24 cellular contexts compared by ENCODE assay signal in the genomic region with DNA sequence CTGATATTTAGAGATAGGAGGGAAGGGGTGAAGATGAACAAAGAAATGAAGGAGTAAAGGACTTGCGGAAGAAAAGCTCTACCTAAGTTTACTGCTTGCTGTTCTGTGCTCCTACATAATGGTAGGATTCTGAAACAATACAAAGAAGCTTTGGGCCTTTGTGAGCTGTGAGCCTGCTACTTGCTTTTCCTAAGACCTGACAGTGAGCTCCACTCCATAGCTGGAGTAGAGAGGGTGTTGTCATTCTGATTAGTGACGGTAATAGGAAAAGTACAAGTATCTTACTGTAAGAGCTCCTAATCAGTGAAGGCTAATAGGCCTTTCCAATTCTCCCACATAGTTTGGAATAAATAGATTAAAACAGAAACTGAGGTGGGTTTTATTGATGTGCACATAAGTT.
"Had no signal": no experiment of that assay in that cellular context is flagged by ENCODE, and none has a peak within 500 bp of the region (broad histone marks: within the 10 kb centered on the region; RNA-seq: fewer than 3 reads in every experiment).

No MANE protein-coding gene starts in this region.

- H3K9me3 ChIP-seq: colonic mucosa, heart left ventricle, pancreas, prostate gland, suprapubic skin, tibial artery had no signal

- H3K36me3 ChIP-seq: colonic mucosa, heart left ventricle, pancreas, prostate gland, suprapubic skin, tibial artery had no signal

- H3K27me3 ChIP-seq: colonic mucosa, heart left ventricle, pancreas, suprapubic skin, tibial artery had no signal

- H3K4me3 ChIP-seq: colonic mucosa, heart left ventricle, pancreas, prostate gland, smooth muscle cell, suprapubic skin, tibial artery had no signal

- H3K4me1 ChIP-seq: colonic mucosa, prostate gland had no signal

- H3K27ac ChIP-seq: colonic mucosa, pancreas, prostate gland, suprapubic skin, tibial artery had no signal

- DNase-seq: activated B cell treated with CpG ODN at 0.5 μM for 24 hours; activated CD4-positive, alpha-beta T cell treated with anti-CD3 and anti-CD28 coated beads, Interleukin-2, amount 50 U/mL, for 4 hours; activated effector memory CD4-positive, alpha-beta T cell treated with Interleukin-2 at 50 U/mL for 16 hours; activated naive CD4-positive, alpha-beta T cell treated with Interleukin-2 at 50 U/mL for 16 hours; activated T-cell treated with anti-CD3 and anti-CD28 coated beads for 4 hours; anterior cingulate cortex; colonic mucosa; effector memory CD4-positive, alpha-beta T cell; erythroblast; foreskin fibroblast; heart left ventricle; hypothalamus; naive thymus-derived CD4-positive, alpha-beta T cell; nucleus accumbens; pancreas; stimulated activated CD4-positive, alpha-beta T cell treated with anti-CD3 and anti-CD28 coated beads, Interleukin-1b, Interleukin-23, amount 100 ng/mL, for 48 hours; stimulated activated CD4-positive, alpha-beta T cell treated with anti-CD3 and anti-CD28 coated beads, Interleukin-4, amount 100 ng/mL, for 4 hours; stimulated activated CD8-positive, alpha-beta memory T cell treated with anti-CD3 and anti-CD28 coated beads, Interleukin-4, amount 100 ng/mL, for 48 hours; stimulated activated naive CD8-positive, alpha-beta T cell treated with anti-CD3 and anti-CD28 coated beads, Interleukin-15, amount 100 ng/mL, for 72 hours; T-helper 1 cell; tibial artery had no signal
